ENCODE assay signal across 8 cellular contexts in the genomic region with DNA sequence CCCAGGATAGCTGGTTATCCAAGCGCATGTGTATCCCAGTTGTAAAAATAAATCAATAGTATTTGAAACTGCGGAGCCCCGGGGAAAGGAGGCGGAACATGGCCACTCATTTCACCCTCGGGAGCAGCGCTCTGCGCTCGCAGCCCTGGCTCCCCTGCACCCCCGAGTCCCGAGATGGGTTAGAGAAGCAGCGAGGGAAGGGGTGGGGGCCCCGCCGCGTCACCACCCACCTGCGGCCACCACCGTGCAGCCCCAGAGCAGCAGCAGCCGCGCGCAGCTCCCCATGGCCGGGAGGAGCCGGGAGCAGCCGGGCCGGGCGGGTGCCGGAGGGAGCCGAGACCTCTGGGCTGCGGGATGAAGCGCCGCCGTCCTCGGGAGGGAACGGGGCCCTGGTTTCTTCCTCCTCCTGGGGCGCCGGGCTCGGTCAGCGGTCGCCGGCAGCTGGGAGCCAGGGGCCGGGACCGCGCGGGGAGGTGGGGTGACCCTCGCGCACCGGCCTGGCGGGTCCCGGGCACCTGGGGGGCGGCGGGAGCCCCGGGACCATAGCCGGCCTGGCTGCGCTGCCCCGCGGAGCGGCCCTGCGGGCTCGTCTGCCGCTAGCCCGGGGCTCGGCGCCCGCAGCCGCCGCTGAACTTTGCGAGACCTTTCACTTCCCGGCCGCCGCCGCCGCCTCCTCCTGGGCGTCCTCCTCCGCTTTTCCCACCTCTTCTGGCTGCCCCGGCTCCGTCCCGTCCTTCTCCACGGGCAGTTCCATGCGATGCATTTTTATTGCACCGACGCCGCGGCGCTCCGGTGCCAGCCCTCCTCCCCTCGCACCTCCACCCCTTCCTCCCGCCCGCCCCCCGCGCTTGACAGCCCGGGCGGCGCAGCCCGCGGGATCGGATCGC. TPM values are rescaled to one million over a fixed set of nuclear protein-coding genes. Genes with fewer than 3 reads are reported as not detected.
DNase-seq lines count a peak whose midpoint lies in the region.

A gene (minus strand): TSS at position 740 of the 887 bp plus-strand sequence. CDS start 455 bp downstream, at position 285.

- DNase-seq in NCI-H2029 (lab: John Stamatoyannopoulos, UW) (peak; percentile 34), NCI-H2029 treated with DMSO at 0.1 percent for 48 hours (lab: John Stamatoyannopoulos, UW) (no peak), HuH-7.5 (ENCODE audit: low spot score) (peak; percentile 42), myocyte (ENCODE audit: low read depth) (peak; percentile 51), NCI-H187 (lab: John Stamatoyannopoulos, UW) (no peak)
- peak; percentile 23 to 39 for DNase-seq in activated CD4-positive, alpha-beta T cell treated with anti-CD3 and anti-CD28 coated beads, Interleukin-2, amount 50 U/mL, for 48 hours

- peaks cover 4 to 11% of the 10 kb centered on the region in 2 donors for H3K4me1 ChIP-seq in esophagus (ENCODE audit: control insufficient read depth in 2 of 2, insufficient read depth in 2 of 2, low read length in 1 of 2)
- H3K4me1 ChIP-seq in urinary bladder (ENCODE audit: insufficient read depth) = no peaks in the 10 kb centered on the region

- H3K4me3 ChIP-seq in esophagus (ENCODE audit: low read depth in 1 of 2, low read length in 2 of 2) (peak within 1 kb of the TSS; percentile 76 to 84), urinary bladder (ENCODE audit: low read depth, low read length) (peak within 1 kb of the TSS; percentile 95)

- no peaks in the 10 kb centered on the region for H3K9me3 ChIP-seq in esophagus (ENCODE audit: control insufficient read depth in 2 of 2, insufficient read depth in 1 of 2, low read depth in 1 of 2, low read length in 1 of 2)

- WGBS in esophagus, 2 donors = 0 to 1% methylated on average over 67 to 95 of the region's 95 CpGs
- WGBS in urinary bladder = under 1% methylated on average over 94 of the region's 95 CpGs

- H3K27me3 ChIP-seq in esophagus (ENCODE audit: control insufficient read depth in 1 of 2, insufficient read depth in 2 of 2, low read length in 2 of 2) = no peaks in the 10 kb centered on the region

- H3K36me3 ChIP-seq in esophagus (ENCODE audit: control insufficient read depth in 2 of 2, insufficient read depth in 2 of 2, low read length in 1 of 2) (no peaks in the 10 kb centered on the region), urinary bladder (ENCODE audit: insufficient read depth) (no peaks in the 10 kb centered on the region)

- H3K27ac ChIP-seq in esophagus (ENCODE audit: low read depth in 2 of 2, low read length in 1 of 2) = peak within 1 kb of the TSS; percentile 67 to 84
- H3K27ac ChIP-seq in urinary bladder (ENCODE audit: low read depth) = peak within 1 kb of the TSS; percentile 42

RNA-seq across cellular contexts. Expression of the gene that starts here (rescaled TPM):
- polyA plus RNA-seq in esophagus (1 to 10 TPM; 3.8 to 6.2 TPM), urinary bladder (20.9 TPM)
- total RNA-seq in myocyte (19.8 and 33.2 TPM in 2 replicates), urinary bladder (12.8 TPM)
- 16.4 TPM for polyA plus RNA-seq in myocyte (2012)

Comparison
In these comparisons a context has a peak if more than half of its experiments do, and no peak if none do; other contexts are left out.
1. DNase-seq: peak in NCI-H2029 (single experiment), HuH-7.5 (single experiment), activated CD4-positive, alpha-beta T cell treated with anti-CD3 and anti-CD28 coated beads, Interleukin-2, amount 50 U/mL, for 48 hours (2 of 2) and myocyte (single experiment); none in NCI-H2029 treated with DMSO at 0.1 percent for 48 hours (single experiment) and NCI-H187 (0 of 2).